1 cellular context compared by ENCODE assay signal in the genomic region with DNA sequence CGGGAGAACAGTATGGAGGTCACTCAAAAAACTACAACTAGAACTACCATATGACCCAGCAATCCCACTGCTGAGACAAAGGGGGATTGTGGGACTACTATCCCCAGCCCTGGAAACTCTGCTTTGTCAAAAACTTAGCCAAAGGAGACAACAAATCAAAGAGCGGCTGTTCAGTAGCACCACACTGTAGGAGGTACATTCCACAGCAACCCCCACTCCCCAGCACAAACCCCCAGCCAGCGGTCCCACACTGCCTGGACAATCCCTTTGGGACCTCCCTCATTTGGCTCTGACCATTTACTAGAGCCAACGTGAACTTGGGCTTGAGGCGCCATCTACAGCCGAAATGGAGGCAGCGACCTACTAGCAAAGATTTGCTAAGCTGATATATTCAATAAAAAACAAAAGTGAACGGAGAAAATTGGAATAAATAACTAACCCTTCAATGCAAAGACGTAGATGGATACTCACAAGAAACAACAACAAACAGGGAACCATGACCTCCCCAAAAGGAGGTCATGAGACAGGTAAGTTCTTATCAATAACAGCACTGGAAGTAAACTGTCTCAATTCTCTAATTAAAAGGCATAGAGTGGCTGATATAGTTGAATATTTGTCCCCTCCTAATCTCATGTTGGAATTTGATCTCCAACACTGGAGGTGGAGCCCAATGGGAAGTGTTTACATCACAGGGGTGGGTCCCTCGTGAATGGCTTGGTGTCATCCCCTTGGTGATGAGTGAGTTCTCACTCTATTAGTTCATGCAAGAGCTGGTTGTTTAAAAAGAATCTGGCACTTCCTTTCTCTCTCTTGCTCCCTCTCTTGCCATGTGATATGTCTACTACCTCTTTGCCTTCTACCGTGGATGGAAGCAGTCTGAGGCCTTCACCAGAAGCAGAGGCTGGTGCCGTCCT.
TF ChIP-seq lines count a peak whose summit lies in the region.

No MANE protein-coding gene starts in this region.

TF ChIP-seq in GM23338, 12 proteins besides CTCF, POLR2A, EP300 and RAD21 (continued from another document):
- TF ChIP-seq, protein P1, sequence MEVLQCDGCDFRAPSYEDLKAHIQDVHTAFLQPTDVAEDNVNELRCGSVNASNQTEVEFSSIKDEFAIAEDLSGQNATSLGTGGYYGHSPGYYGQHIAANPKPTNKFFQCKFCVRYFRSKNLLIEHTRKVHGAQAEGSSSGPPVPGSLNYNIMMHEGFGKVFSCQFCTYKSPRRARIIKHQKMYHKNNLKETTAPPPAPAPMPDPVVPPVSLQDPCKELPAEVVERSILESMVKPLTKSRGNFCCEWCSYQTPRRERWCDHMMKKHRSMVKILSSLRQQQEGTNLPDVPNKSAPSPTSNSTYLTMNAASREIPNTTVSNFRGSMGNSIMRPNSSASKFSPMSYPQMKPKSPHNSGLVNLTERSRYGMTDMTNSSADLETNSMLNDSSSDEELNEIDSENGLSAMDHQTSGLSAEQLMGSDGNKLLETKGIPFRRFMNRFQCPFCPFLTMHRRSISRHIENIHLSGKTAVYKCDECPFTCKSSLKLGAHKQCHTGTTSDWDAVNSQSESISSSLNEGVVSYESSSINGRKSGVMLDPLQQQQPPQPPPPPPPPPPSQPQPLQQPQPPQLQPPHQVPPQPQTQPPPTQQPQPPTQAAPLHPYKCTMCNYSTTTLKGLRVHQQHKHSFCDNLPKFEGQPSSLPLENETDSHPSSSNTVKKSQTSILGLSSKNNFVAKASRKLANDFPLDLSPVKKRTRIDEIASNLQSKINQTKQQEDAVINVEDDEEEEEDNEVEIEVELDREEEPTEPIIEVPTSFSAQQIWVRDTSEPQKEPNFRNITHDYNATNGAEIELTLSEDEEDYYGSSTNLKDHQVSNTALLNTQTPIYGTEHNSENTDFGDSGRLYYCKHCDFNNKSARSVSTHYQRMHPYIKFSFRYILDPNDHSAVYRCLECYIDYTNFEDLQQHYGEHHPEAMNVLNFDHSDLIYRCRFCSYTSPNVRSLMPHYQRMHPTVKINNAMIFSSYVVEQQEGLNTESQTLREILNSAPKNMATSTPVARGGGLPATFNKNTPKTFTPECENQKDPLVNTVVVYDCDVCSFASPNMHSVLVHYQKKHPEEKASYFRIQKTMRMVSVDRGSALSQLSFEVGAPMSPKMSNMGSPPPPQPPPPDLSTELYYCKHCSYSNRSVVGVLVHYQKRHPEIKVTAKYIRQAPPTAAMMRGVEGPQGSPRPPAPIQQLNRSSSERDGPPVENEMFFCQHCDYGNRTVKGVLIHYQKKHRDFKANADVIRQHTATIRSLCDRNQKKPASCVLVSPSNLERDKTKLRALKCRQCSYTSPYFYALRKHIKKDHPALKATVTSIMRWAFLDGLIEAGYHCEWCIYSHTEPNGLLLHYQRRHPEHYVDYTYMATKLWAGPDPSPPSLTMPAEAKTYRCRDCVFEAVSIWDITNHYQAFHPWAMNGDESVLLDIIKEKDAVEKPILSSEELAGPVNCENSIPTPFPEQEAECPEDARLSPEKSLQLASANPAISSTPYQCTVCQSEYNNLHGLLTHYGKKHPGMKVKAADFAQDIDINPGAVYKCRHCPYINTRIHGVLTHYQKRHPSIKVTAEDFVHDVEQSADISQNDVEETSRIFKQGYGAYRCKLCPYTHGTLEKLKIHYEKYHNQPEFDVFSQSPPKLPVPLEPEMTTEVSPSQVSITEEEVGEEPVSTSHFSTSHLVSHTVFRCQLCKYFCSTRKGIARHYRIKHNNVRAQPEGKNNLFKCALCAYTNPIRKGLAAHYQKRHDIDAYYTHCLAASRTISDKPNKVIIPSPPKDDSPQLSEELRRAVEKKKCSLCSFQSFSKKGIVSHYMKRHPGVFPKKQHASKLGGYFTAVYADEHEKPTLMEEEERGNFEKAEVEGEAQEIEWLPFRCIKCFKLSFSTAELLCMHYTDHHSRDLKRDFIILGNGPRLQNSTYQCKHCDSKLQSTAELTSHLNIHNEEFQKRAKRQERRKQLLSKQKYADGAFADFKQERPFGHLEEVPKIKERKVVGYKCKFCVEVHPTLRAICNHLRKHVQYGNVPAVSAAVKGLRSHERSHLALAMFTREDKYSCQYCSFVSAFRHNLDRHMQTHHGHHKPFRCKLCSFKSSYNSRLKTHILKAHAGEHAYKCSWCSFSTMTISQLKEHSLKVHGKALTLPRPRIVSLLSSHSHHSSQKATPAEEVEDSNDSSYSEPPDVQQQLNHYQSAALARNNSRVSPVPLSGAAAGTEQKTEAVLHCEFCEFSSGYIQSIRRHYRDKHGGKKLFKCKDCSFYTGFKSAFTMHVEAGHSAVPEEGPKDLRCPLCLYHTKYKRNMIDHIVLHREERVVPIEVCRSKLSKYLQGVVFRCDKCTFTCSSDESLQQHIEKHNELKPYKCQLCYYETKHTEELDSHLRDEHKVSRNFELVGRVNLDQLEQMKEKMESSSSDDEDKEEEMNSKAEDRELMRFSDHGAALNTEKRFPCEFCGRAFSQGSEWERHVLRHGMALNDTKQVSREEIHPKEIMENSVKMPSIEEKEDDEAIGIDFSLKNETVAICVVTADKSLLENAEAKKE (CRISPR knock-in tag; IDR thresholded peaks at IDR 0.05): no peak
- TF ChIP-seq JUNB (IDR thresholded peaks at IDR 0.05; ENCODE audit: unreplicated experiment): no peak
